In genomic region chr5:160044456-160044855, GRCh38 we compare ENCODE assay signal across 1 cellular context.
TF ChIP-seq lines count a peak whose summit lies in the region.
"Not testable (repeated sequence)": the region's sequence is repeated elsewhere in the genome, so short reads cannot be mapped to it uniquely, and the experiment has no call there.

No MANE protein-coding gene starts in this region.

TF ChIP-seq in K562, 482 proteins besides CTCF, POLR2A, EP300 and RAD21:
- TF ChIP-seq STAT5A (IDR thresholded peaks at IDR 0.05; ENCODE audit: borderline replicate concordance, low read length) = peak; percentile 63; the same call in 1 of the 2 replicates
- peak; percentile 49; the same call in 1 of the 2 replicates for TF ChIP-seq RFX1 (IDR thresholded peaks at IDR 0.05)
- TF ChIP-seq JUND (IDR thresholded peaks at IDR 0.05; ENCODE audit: borderline replicate concordance, low read depth, low read length) = 0 out of 2 replicates have a peak, but pooled peaks have one; percentile 8
- not testable (repeated sequence) for TF ChIP-seq JUND (tag; IDR thresholded peaks at IDR 0.05; ENCODE audit: borderline replicate concordance, low read depth, low read length)
